11 cellular contexts compared by ENCODE assay signal in the genomic region with DNA sequence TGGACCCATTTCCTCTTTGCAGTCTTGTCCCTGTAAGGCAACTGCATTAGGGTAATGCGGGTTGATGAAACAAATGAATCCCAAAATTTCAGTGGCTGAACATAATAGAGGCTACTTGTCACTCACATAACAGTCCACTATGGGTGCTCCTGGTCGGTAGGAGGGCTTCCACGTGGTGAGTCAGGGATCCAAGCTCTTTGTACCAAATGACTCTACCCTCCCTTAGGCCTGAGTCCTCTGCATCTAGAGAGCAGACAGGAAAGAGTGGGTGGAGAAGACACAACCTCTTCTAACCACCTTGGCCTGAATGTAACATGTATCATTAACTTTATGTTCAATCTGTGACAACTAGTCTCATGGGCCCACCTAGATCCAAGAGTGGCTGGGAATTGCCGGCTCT.
DNase-seq lines count a peak whose midpoint lies in the region; ATAC-seq, FAIRE-seq and TF ChIP-seq lines count a peak whose summit lies in the region.
"Had no signal": no experiment of that assay in that cellular context is flagged by ENCODE, and none has a peak within 500 bp of the region (broad histone marks: within the 10 kb centered on the region; RNA-seq: fewer than 3 reads in every experiment).

No MANE protein-coding gene starts in this region.

- H3K9me3 ChIP-seq in parathyroid adenoma (ENCODE audit: control insufficient read depth, low read length), result no peaks in the 10 kb centered on the region
- H3K9me3 ChIP-seq in WERI-Rb-1 (ENCODE audit: severe bottlenecking), result peaks cover 6% of the 10 kb centered on the region
- no peaks in the 10 kb centered on the region for H3K9me3 ChIP-seq in endodermal cell (ENCODE audit: control insufficient read depth, low read length)

- H3K27ac Mint-ChIP-seq in endodermal cell, result no peak overlapping the region

- H3K4me3 ChIP-seq in parathyroid adenoma (ENCODE audit: low read depth, low read length) (no peak overlapping the region), WERI-Rb-1 (ENCODE audit: low read depth, low read length) (no peak overlapping the region), endodermal cell (ENCODE audit: low read length) (no peak overlapping the region)

- H3K4me1 Mint-ChIP-seq in endodermal cell, result no peaks in the 10 kb centered on the region
- H3K4me1 Mint-ChIP-seq: neural crest cell had no signal

- no peak overlapping the region for H3K9ac ChIP-seq in parathyroid adenoma
- H3K9ac ChIP-seq in endodermal cell (ENCODE audit: extremely low read depth, low read length, poor library complexity, severe bottlenecking), result no peak overlapping the region

- H3K27ac ChIP-seq in parathyroid adenoma, result peak overlapping the region; percentile 63
- H3K27ac ChIP-seq in WERI-Rb-1, result no peak overlapping the region
- no peak overlapping the region for H3K27ac ChIP-seq in endodermal cell (ENCODE audit: low read depth, low read length)

- 93% methylated on average over 3 to 4 of the region's 4 CpGs for WGBS in endodermal cell (ENCODE audit: insufficient coverage in 1 of 2, insufficient read length in 1 of 2), 2 experiments

- TF ChIP-seq CTCF in parathyroid adenoma (IDR thresholded peaks at IDR 0.05), result no peak
- TF ChIP-seq CTCF in WERI-Rb-1 (IDR thresholded peaks at IDR 0.05; ENCODE audit: low read depth, low read length), result no peak
- TF ChIP-seq CTCF in endodermal cell (conservative IDR thresholded peaks at IDR 0.05), result no peak

- no peak overlapping the region for H3K4me2 ChIP-seq in parathyroid adenoma (ENCODE audit: low read length)

- DNase-seq in GM18507 (ENCODE audit: extremely low spot score, insufficient read length, low read depth) (peak; percentile 53), NCI-H2081 treated with DMSO at 0.1 percent for 48 hours (lab: John Stamatoyannopoulos, UW) (no peak), WERI-Rb-1 (no peak), endodermal cell (no peak)
- DNase-seq: NCI-H1092 treated with DMSO at 0.1 percent for 48 hours had no signal

- FAIRE-seq in GM18507 (lab: Jason Lieb, UNC), result peak; percentile 75
- FAIRE-seq: G401.6 had no signal

- H3K79me2 ChIP-seq in parathyroid adenoma, result no peaks in the 10 kb centered on the region

- H3K36me3 ChIP-seq in parathyroid adenoma (ENCODE audit: control insufficient read depth, insufficient read depth, low read length) (no peaks in the 10 kb centered on the region), WERI-Rb-1 (no peaks in the 10 kb centered on the region), endodermal cell (ENCODE audit: control insufficient read depth, insufficient read depth, low read length) (no peaks in the 10 kb centered on the region)

- peak; percentile 77 for ATAC-seq in GM21381 (IDR thresholded peaks at IDR 0.05; ENCODE audit: unreplicated experiment)
- ATAC-seq in HG03521 (IDR thresholded peaks at IDR 0.05; ENCODE audit: unreplicated experiment), result peak; percentile 80
- ATAC-seq in GM18520 (IDR thresholded peaks at IDR 0.05; ENCODE audit: unreplicated experiment), result no peak

- no peaks in the 10 kb centered on the region for H3K9me3 Mint-ChIP-seq in endodermal cell

- H3K27me3 ChIP-seq in parathyroid adenoma (ENCODE audit: control insufficient read depth, insufficient read depth, low read length), result no peaks in the 10 kb centered on the region
- no peaks in the 10 kb centered on the region for H3K27me3 ChIP-seq in WERI-Rb-1 (ENCODE audit: insufficient read depth, low read depth, severe bottlenecking)
- H3K27me3 ChIP-seq in endodermal cell (ENCODE audit: control insufficient read depth, insufficient read depth, low read length, poor library complexity, severe bottlenecking), result no peaks in the 10 kb centered on the region

- no peaks in the 10 kb centered on the region for H3K27me3 Mint-ChIP-seq in endodermal cell (ENCODE audit: insufficient read depth)

- no peaks in the 10 kb centered on the region for H3K4me1 ChIP-seq in parathyroid adenoma
- H3K4me1 ChIP-seq in endodermal cell (ENCODE audit: control insufficient read depth, insufficient read depth, low read length), result no peaks in the 10 kb centered on the region

- no peaks in the 10 kb centered on the region for H3K36me3 Mint-ChIP-seq in endodermal cell (ENCODE audit: low read depth)

- no peak overlapping the region for H2AFZ ChIP-seq in parathyroid adenoma

- H3K4me3 Mint-ChIP-seq in endodermal cell, result no peak overlapping the region
- H3K4me3 Mint-ChIP-seq: neural crest cell had no signal
